ENCODE assay signal across 8 cellular contexts in the genomic region with DNA sequence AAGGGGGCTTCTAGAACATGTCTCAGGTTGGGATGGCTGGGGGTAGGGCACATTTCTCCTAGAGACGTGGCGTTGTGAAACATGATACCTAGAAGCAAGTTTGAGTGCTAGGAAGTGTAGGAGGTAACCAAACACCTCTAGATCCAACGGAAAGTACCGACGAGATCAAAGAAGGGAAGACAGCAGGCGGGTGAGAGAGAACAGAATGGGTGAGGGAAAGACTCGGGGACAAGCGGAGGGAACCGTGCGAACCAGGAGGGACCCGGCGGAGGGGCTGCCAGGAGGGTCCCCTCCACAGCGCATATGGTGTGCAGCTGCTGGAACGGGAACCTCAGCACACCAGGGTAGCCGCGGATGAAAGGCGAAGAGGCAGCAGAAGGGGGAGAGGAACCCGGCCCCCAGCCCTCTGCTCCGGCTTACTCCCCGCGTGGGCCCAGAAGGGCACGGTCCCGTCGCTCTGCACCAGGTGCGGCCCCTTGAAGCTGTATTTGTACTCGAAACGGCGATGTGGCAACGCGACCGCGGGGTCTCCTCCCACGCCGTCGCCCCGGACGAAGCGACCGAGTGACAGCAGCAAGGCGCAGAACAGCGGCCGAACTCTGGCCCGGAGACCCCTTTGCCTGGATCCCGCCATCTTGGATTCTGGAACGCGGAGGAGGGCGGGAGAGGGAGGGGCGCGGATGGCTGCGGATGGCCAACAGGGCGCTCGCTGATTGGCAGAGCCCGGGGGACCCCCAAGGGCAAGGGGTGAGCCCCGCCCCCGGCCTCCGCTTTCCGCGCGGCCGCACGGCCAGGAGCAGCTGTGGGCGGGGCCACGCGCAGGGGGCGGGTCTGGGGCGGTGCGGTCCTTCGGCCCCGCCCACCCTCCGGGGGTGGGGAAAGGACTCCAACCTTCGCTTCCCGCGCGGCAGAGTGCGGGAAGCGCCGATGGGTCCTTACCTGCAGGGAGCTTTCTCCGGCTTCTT. TPM values are rescaled to one million over a fixed set of nuclear protein-coding genes. Genes with fewer than 3 reads are reported as not detected.
DNase-seq lines count a peak whose midpoint lies in the region; ATAC-seq and TF ChIP-seq lines count a peak whose summit lies in the region.

A gene with protein sequence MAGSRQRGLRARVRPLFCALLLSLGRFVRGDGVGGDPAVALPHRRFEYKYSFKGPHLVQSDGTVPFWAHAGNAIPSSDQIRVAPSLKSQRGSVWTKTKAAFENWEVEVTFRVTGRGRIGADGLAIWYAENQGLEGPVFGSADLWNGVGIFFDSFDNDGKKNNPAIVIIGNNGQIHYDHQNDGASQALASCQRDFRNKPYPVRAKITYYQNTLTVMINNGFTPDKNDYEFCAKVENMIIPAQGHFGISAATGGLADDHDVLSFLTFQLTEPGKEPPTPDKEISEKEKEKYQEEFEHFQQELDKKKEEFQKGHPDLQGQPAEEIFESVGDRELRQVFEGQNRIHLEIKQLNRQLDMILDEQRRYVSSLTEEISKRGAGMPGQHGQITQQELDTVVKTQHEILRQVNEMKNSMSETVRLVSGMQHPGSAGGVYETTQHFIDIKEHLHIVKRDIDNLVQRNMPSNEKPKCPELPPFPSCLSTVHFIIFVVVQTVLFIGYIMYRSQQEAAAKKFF (minus strand): TSS at position 655 of the 965 bp plus-strand sequence. CDS start 21 bp downstream, at position 634.

- H2AFZ ChIP-seq in H9 (ENCODE audit: low read length) = peak within 1 kb of the TSS; percentile 90

- H3K4me3 Mint-ChIP-seq in H9 (peak within 1 kb of the TSS; percentile 92 to 100), natural killer cell (peak within 1 kb of the TSS; percentile 94)

- no peak within 1 kb of the TSS for H3T11ph ChIP-seq in H9 (ENCODE audit: low read length)

- TF ChIP-seq POLR2A in Raji (IDR thresholded peaks at IDR 0.05; ENCODE audit: insufficient read depth, low read depth, low read length) = peak; percentile 84

- H3K79me1 ChIP-seq in H9 (ENCODE audit: insufficient read depth, low read depth, low read length, poor library complexity, severe bottlenecking) = peaks cover 5% of the 10 kb centered on the region

- no CpG with 5 or more reads among the region's 78 CpGs for WGBS in H9 (ENCODE audit: extremely low coverage, insufficient read length, low lambda C conversion rate)

- no peak within 1 kb of the TSS for H2BK5ac ChIP-seq in H9 (ENCODE audit: insufficient read length, low read length)

- peak within 1 kb of the TSS; percentile 71 for H3K18ac ChIP-seq in H9 (ENCODE audit: insufficient read length, low read depth, low read length)

- H3K4me2 ChIP-seq in H9 (ENCODE audit: insufficient read depth, insufficient read length, low read length) = peak within 1 kb of the TSS; percentile 84

- H3K14ac ChIP-seq in H9 (ENCODE audit: insufficient read depth, low read length) = peak within 1 kb of the TSS; percentile 86

- peaks cover 0 to 2% of the 10 kb centered on the region in 2 experiments; a peak in 1 of 5 replicates for H3K9me3 Mint-ChIP-seq in H9
- H3K9me3 Mint-ChIP-seq in natural killer cell = no peaks in the 10 kb centered on the region

- H3K4me1 ChIP-seq in ES-I3 (ENCODE audit: insufficient read depth, low read length) (peaks cover 5% of the 10 kb centered on the region; the same call in 1 of the 2 replicates), H9 (ENCODE audit: insufficient read depth, low read length) (no peaks in the 10 kb centered on the region)

- H3K79me2 ChIP-seq in H9 (ENCODE audit: insufficient read depth, low read length) = no peaks in the 10 kb centered on the region; the same call in 1 of the 2 replicates

- H2BK12ac ChIP-seq in H9 (ENCODE audit: insufficient read length, low read depth, low read length) = no peak within 1 kb of the TSS

- intact Hi-C loops in natural killer cell (cut with micrococcal nuclease) = loop anchor here (2.0 kb wide), 1 partner anchor 218 kb away; no protein-coding TSS in a partner anchor

- no peak within 1 kb of the TSS for H3K56ac ChIP-seq in H9 (ENCODE audit: insufficient read length, low read depth, low read length)

- H4K20me1 ChIP-seq in H9 (ENCODE audit: control insufficient read depth, insufficient read depth, insufficient read length) = no peaks in the 10 kb centered on the region

- H2BK15ac ChIP-seq in H9 (ENCODE audit: low read depth, low read length) = no peak within 1 kb of the TSS

- H3K4ac ChIP-seq in H9 (ENCODE audit: low read depth, low read length) = no peak within 1 kb of the TSS

- H3K9me3 ChIP-seq in ES-I3 (ENCODE audit: control insufficient read depth, insufficient read depth, low read length) = no peaks in the 10 kb centered on the region
- no peaks in the 10 kb centered on the region for H3K9me3 ChIP-seq in H9 (ENCODE audit: control insufficient read depth, low read depth, low read length)

- H3K9ac ChIP-seq in ES-I3 (ENCODE audit: low read depth, low read length) (peak within 1 kb of the TSS; percentile 99), H9 (ENCODE audit: extremely low read depth, insufficient read length, low read length) (peak within 1 kb of the TSS; percentile 94)

- no peaks in the 10 kb centered on the region for H3K27me3 ChIP-seq in H9 (ENCODE audit: insufficient read depth, low read length)

- H3K27ac Mint-ChIP-seq in H9 (peak within 1 kb of the TSS; percentile 93 to 98 (median 98)), natural killer cell (peak within 1 kb of the TSS; percentile 78 to 92)

- H3K23me2 ChIP-seq in H9 (ENCODE audit: insufficient read length, low read depth, low read length, poor library complexity, severe bottlenecking) = peaks cover 4% of the 10 kb centered on the region

- no peak for TF ChIP-seq CTCF in H9 (conservative IDR thresholded peaks at IDR 0.05)
- no peak for TF ChIP-seq CTCF in natural killer cell (IDR thresholded peaks at IDR 0.05)

- H2AK5ac ChIP-seq in H9 (ENCODE audit: insufficient read length, low read length) = no peak within 1 kb of the TSS

- no peak within 1 kb of the TSS for H4K5ac ChIP-seq in H9 (ENCODE audit: insufficient read length, low read depth, low read length)

- H3K27me3 Mint-ChIP-seq in H9 (ENCODE audit: low read depth) = peaks cover 28% of the 10 kb centered on the region
- peaks cover 6 to 17% of the 10 kb centered on the region in 2 donors for H3K27me3 Mint-ChIP-seq in natural killer cell (ENCODE audit: low read depth in 2 of 2)

- no peak within 1 kb of the TSS for H3K27ac ChIP-seq in H9 (ENCODE audit: insufficient read length, low read depth, low read length)

- H2BK20ac ChIP-seq in H9 (ENCODE audit: low read depth, low read length, poor library complexity, severe bottlenecking) = no peak within 1 kb of the TSS

- peak; percentile 96 for DNase-seq in H9
- peak; percentile 94 for DNase-seq in M059J (ENCODE audit: low read depth)
- peak; percentile 90 for DNase-seq in activated T-helper 9 cell treated with anti-CD3 and anti-CD28 coated beads, Interleukin-2, amount 50 U/mL, for 16 hours (ENCODE audit: low read depth)
- peak; percentile 89 for DNase-seq in fibroblast of peridontal ligament (ENCODE audit: extremely low read depth)
- DNase-seq in natural killer cell = peak; percentile 89
- DNase-seq in stimulated activated naive CD4-positive, alpha-beta T cell (lab: John Stamatoyannopoulos, UW) = peak; percentile 66 to 89 (median 83)

- peaks cover 11 to 12% of the 10 kb centered on the region in 2 experiments for H3K4me1 Mint-ChIP-seq in H9
- peaks cover 25 to 30% of the 10 kb centered on the region in 2 donors for H3K4me1 Mint-ChIP-seq in natural killer cell

- H2BK120ac ChIP-seq in H9 (ENCODE audit: low read depth, low read length, poor library complexity, severe bottlenecking) = no peak within 1 kb of the TSS

- no peak within 1 kb of the TSS for H4K91ac ChIP-seq in H9 (ENCODE audit: insufficient read length, low read depth, low read length)

- peaks cover 3% of the 10 kb centered on the region for H3K36me3 ChIP-seq in ES-I3 (ENCODE audit: insufficient read depth, low read length)

- H3K36me3 Mint-ChIP-seq in H9 (ENCODE audit: insufficient read depth in 1 of 3, low read depth in 3 of 3) (peaks cover 11 to 22% (median 19%) of the 10 kb centered on the region in 3 experiments), natural killer cell (no peaks in the 10 kb centered on the region)

- no peak within 1 kb of the TSS for H4K8ac ChIP-seq in H9 (replicated peaks; ENCODE audit: insufficient read length, low read depth, low read length)

- peak; percentile 93 to 99 (median 96) for ATAC-seq in natural killer cell

- no peak within 1 kb of the TSS for H3K23ac ChIP-seq in H9 (ENCODE audit: insufficient read length, low read depth, low read length)

RNA-seq across cellular contexts. Expression of the gene that starts here (rescaled TPM):
- total RNA-seq in H9 (2021) (61.1 and 63.6 TPM in 2 replicates), natural killer cell (10 to 100 TPM; 50.1 to 58.3 (median 57.6) TPM)
- 229 and 276 TPM in 2 replicates for total RNA-seq in M059J (2014; rRNA removed; shearing (Covaris generic))
